Comparison of ENCODE assay signal across 8 cellular contexts in genomic region chr9:26945591-26945990, GRCh38. TPM values are rescaled to one million over a fixed set of nuclear protein-coding genes. Genes with fewer than 3 reads are reported as not detected.
DNase-seq lines count a peak whose midpoint lies in the region; ATAC-seq and TF ChIP-seq lines count a peak whose summit lies in the region.

No MANE protein-coding gene starts in this region.

- H3K9me3 ChIP-seq in BLaER1 (no peaks in the 10 kb centered on the region; the same call in 1 of the 2 replicates), muscle layer of colon (ENCODE audit: low read length) (no peaks in the 10 kb centered on the region)

- ATAC-seq in GM18873 (IDR thresholded peaks at IDR 0.05; ENCODE audit: low FRiP score, unreplicated experiment), result no peak
- ATAC-seq in GM19324 (IDR thresholded peaks at IDR 0.05; ENCODE audit: low FRiP score, unreplicated experiment), result no peak

- peaks cover 53% of the 10 kb centered on the region for H4K20me1 ChIP-seq in BLaER1

- no peak for TF ChIP-seq CTCF in cardiac fibroblast (IDR thresholded peaks at IDR 0.05; ENCODE audit: low read depth, low read length)

- peak overlapping the region; percentile 89 for H3K4me2 ChIP-seq in BLaER1

- H3K4me3 ChIP-seq in BLaER1 (peak overlapping the region; percentile 93), cardiac fibroblast (replicated peaks in 1 of 2; ENCODE audit: low read depth in 2 of 2, low read length in 2 of 2) (peak overlapping the region; percentile 94 to 99), muscle layer of colon (ENCODE audit: low read depth in 1 of 2, low read length in 2 of 2) (peak overlapping the region; percentile 67 to 88)
- H3K4me3 ChIP-seq in Jurkat, Clone E6-1 (ENCODE audit: low read length), result peak overlapping the region; percentile 95

- H3K27ac ChIP-seq in BLaER1 (peak overlapping the region; percentile 99), muscle layer of colon (ENCODE audit: low read depth, low read length) (no peak overlapping the region)

- H3K9ac ChIP-seq in BLaER1, result peak overlapping the region; percentile 98
- H3K9ac ChIP-seq in muscle layer of colon (ENCODE audit: low read length), result no peak overlapping the region

- H3K4me1 ChIP-seq in BLaER1 (peaks cover 26% of the 10 kb centered on the region), muscle layer of colon (ENCODE audit: insufficient read depth, low read length) (peaks cover 29% of the 10 kb centered on the region)

- H3K27me3 ChIP-seq in BLaER1 (no peaks in the 10 kb centered on the region), muscle layer of colon (ENCODE audit: control insufficient read depth in 1 of 2, insufficient read depth in 2 of 2, low read length in 2 of 2) (no peaks in the 10 kb centered on the region)

- H3K36me3 ChIP-seq in BLaER1, result peaks cover 36% of the 10 kb centered on the region
- H3K36me3 ChIP-seq in muscle layer of colon (ENCODE audit: insufficient read depth, low read length), result no peaks in the 10 kb centered on the region

- DNase-seq in Jurkat, Clone E6-1 (ENCODE audit: low read depth, low spot score), result no peak
- DNase-seq in cardiac fibroblast (ENCODE audit: low read depth in 2 of 2) (no peak), Kasumi-1 (lab: John Stamatoyannopoulos, UW) (no peak), OCI-M2 (lab: John Stamatoyannopoulos, UW; ENCODE audit: unreplicated experiment) (no peak)

RNA-seq across cellular contexts. Expression of gene PLAA, which starts 1.5 kb away (rescaled TPM):
- polyA plus RNA-seq in Jurkat, Clone E6-1 (2012; ENCODE audit: insufficient read depth, insufficient read length), result 83.4 TPM

RNA-seq across cellular contexts. Expression of gene IFT74, which starts 10.6 kb away (rescaled TPM):
- 1.4 TPM for polyA plus RNA-seq in Jurkat, Clone E6-1 (2012; ENCODE audit: insufficient read depth, insufficient read length)

RNA-seq across cellular contexts. Expression of gene CAAP1, which starts 53.0 kb away (rescaled TPM):
- 36.8 TPM for polyA plus RNA-seq in Jurkat, Clone E6-1 (2012; ENCODE audit: insufficient read depth, insufficient read length)

RNA-seq across cellular contexts. Expression of gene LRRC19, which starts 59.9 kb away (rescaled TPM):
- not detected for polyA plus RNA-seq in Jurkat, Clone E6-1 (2012; ENCODE audit: insufficient read depth, insufficient read length)
